Comparison of ENCODE assay signal across 19 cellular contexts in genomic region chr12:108594323-108594903, GRCh38. TPM values are rescaled to one million over a fixed set of nuclear protein-coding genes. Genes with fewer than 3 reads are reported as not detected.
DNase-seq lines count a peak whose midpoint lies in the region; TF ChIP-seq lines count a peak whose summit lies in the region.
"Had no signal": no experiment of that assay in that cellular context is flagged by ENCODE, and none has a peak within 500 bp of the region (broad histone marks: within the 10 kb centered on the region; RNA-seq: fewer than 3 reads in every experiment).

No MANE protein-coding gene starts in this region.

- TF ChIP-seq CTCF in WERI-Rb-1 (IDR thresholded peaks at IDR 0.05; ENCODE audit: low read depth, low read length) (no peak), hepatocyte (IDR thresholded peaks at IDR 0.05; ENCODE audit: poor library complexity) (no peak), neural progenitor cell (IDR thresholded peaks at IDR 0.05) (no peak)

- H3K36me3 ChIP-seq in WERI-Rb-1 (no peaks in the 10 kb centered on the region), hepatocyte (replicated peaks; ENCODE audit: insufficient read depth, low read depth) (no peaks in the 10 kb centered on the region), neural progenitor cell (no peaks in the 10 kb centered on the region)
- H3K36me3 ChIP-seq: BE2C had no signal

- H3K27me3 ChIP-seq in WERI-Rb-1 (ENCODE audit: insufficient read depth, low read depth, severe bottlenecking): no peaks in the 10 kb centered on the region
- no peaks in the 10 kb centered on the region for H3K27me3 ChIP-seq in hepatocyte
- no peaks in the 10 kb centered on the region for H3K27me3 ChIP-seq in neural progenitor cell
- H3K27me3 ChIP-seq: BE2C had no signal

- H3K4me3 ChIP-seq in WERI-Rb-1 (ENCODE audit: low read depth, low read length): no peak overlapping the region
- H3K4me3 ChIP-seq in hepatocyte: no peak overlapping the region
- H3K4me3 ChIP-seq in neural progenitor cell: no peak overlapping the region

- peaks cover 39% of the 10 kb centered on the region for H3K79me2 ChIP-seq in hepatocyte
- no peaks in the 10 kb centered on the region for H3K79me2 ChIP-seq in neural progenitor cell (ENCODE audit: low read depth)

- H3F3A ChIP-seq in neural progenitor cell (ENCODE audit: low read depth): peaks cover 11% of the 10 kb centered on the region

- H3K4me1 ChIP-seq in hepatocyte (ENCODE audit: insufficient read depth): peaks cover 16% of the 10 kb centered on the region
- peaks cover 20% of the 10 kb centered on the region for H3K4me1 ChIP-seq in neural progenitor cell

- H3K9me2 ChIP-seq in hepatocyte (replicated peaks; ENCODE audit: insufficient read depth): no peaks in the 10 kb centered on the region

- H3K4me3 Mint-ChIP-seq in neural progenitor cell: no peak overlapping the region
- H3K4me3 Mint-ChIP-seq: IgD-negative memory B cell had no signal

- H2AFZ ChIP-seq in hepatocyte (no peak overlapping the region), neural progenitor cell (replicated peaks) (no peak overlapping the region)

- DNase-seq in WERI-Rb-1 (no peak), hepatocyte (ENCODE audit: low spot score) (no peak), neural progenitor cell (ENCODE audit: low spot score) (no peak), globus pallidus (ENCODE audit: low spot score) (no peak), NCI-H774 (lab: John Stamatoyannopoulos, UW) (no peak), NCI-H446 (lab: John Stamatoyannopoulos, UW) (no peak), NCI-H2081 (lab: John Stamatoyannopoulos, UW) (no peak)
- DNase-seq: BE2C, HCEC 1CT, MM.1S, NCI-H2029, NCI-H526 treated with DMSO at 0.1 percent for 48 hours, SHP77 had no signal

- H3K9me3 ChIP-seq in WERI-Rb-1 (ENCODE audit: severe bottlenecking) (no peaks in the 10 kb centered on the region), hepatocyte (ENCODE audit: low read depth) (no peaks in the 10 kb centered on the region), neural progenitor cell (ENCODE audit: low read depth) (no peaks in the 10 kb centered on the region)
- H3K9me3 ChIP-seq: BE2C had no signal

- peak overlapping the region; percentile 82 for H3K4me2 ChIP-seq in hepatocyte
- no peak overlapping the region for H3K4me2 ChIP-seq in neural progenitor cell
- H3K4me2 ChIP-seq: KMS-11 had no signal

- no peak overlapping the region for H3K27ac Mint-ChIP-seq in neural progenitor cell
- H3K27ac Mint-ChIP-seq: IgD-negative memory B cell had no signal

- H3K36me3 Mint-ChIP-seq in neural progenitor cell: no peaks in the 10 kb centered on the region
- H3K36me3 Mint-ChIP-seq: IgD-negative memory B cell had no signal

- H3K27me3 Mint-ChIP-seq in neural progenitor cell (ENCODE audit: insufficient read depth, low read depth): peaks cover 18% of the 10 kb centered on the region
- H3K27me3 Mint-ChIP-seq: IgD-negative memory B cell had no signal

- WGBS in hepatocyte (ENCODE audit: low lambda C conversion rate, missing lambda C conversion rate): 97% methylated on average over 10 of the region's 10 CpGs

- no peaks in the 10 kb centered on the region for H4K20me1 ChIP-seq in hepatocyte (ENCODE audit: insufficient read depth, poor library complexity, severe bottlenecking)
- no peaks in the 10 kb centered on the region for H4K20me1 ChIP-seq in neural progenitor cell (ENCODE audit: low read depth)

- no peak overlapping the region for H3K9ac ChIP-seq in neural progenitor cell
- H3K9ac ChIP-seq: KMS-11 had no signal

- H3K9me3 Mint-ChIP-seq in neural progenitor cell: no peaks in the 10 kb centered on the region
- H3K9me3 Mint-ChIP-seq: IgD-negative memory B cell had no signal

- peaks cover 22% of the 10 kb centered on the region for H3K4me1 Mint-ChIP-seq in neural progenitor cell

- peak overlapping the region; percentile 75 for H3K27ac ChIP-seq in WERI-Rb-1
- no peak overlapping the region for H3K27ac ChIP-seq in hepatocyte
- H3K27ac ChIP-seq in neural progenitor cell: peak overlapping the region; percentile 46
- H3K27ac ChIP-seq: KMS-11, RWPE1 had no signal

RNA-seq across cellular contexts. Expression of gene TMEM119, which starts 3.5 kb away (rescaled TPM):
- total RNA-seq in hepatocyte (69.7 and 70.1 TPM in 2 replicates), neural progenitor cell (ENCODE audit: low replicate concordance) (0.97 and 2.0 TPM in 2 replicates)
- 54.4 and 59.6 TPM in 2 replicates for polyA plus RNA-seq in hepatocyte
- total RNA-seq: NCI-H460, OCI-LY7 had no signal

RNA-seq across cellular contexts. Expression of gene ISCU, which starts 32.0 kb away (rescaled TPM):
- total RNA-seq in hepatocyte (107 and 116 TPM in 2 replicates), neural progenitor cell (ENCODE audit: low replicate concordance) (78.9 TPM in 2 replicates)
- polyA plus RNA-seq in hepatocyte: 149 and 169 TPM in 2 replicates

RNA-seq across cellular contexts. Expression of gene SART3, which starts 33.4 kb away (rescaled TPM):
- total RNA-seq in hepatocyte (41.0 and 60.4 TPM in 2 replicates), neural progenitor cell (ENCODE audit: low replicate concordance) (79.0 and 116 TPM in 2 replicates)
- polyA plus RNA-seq in hepatocyte: 20.0 and 25.0 TPM in 2 replicates

RNA-seq across cellular contexts. Expression of gene SELPLG, which starts 39.3 kb away (rescaled TPM):
- total RNA-seq in hepatocyte: 0.37 and 0.72 TPM in 2 replicates
- 1.5 and 1.8 TPM in 2 replicates for polyA plus RNA-seq in hepatocyte
- not detected in 2 replicates for total RNA-seq in neural progenitor cell (ENCODE audit: low replicate concordance)
- total RNA-seq: H1, NCI-H460 had no signal

Comparison
In these comparisons a context has a peak if more than half of its experiments do, and no peak if none do; other contexts are left out.
1. RNA of gene TMEM119, which starts 3.5 kb away (total RNA-seq): 69.7 to 70.1 TPM in hepatocyte; 0.97 to 2.0 TPM in neural progenitor cell; every median in the first group is over 10 times any median in the second.